In genomic region chr4:147049940-147050852, GRCh38 we compare ENCODE assay signal across 17 cellular contexts.
DNase-seq lines count a peak whose midpoint lies in the region; FAIRE-seq and TF ChIP-seq lines count a peak whose summit lies in the region.
"Had no signal": no experiment of that assay in that cellular context is flagged by ENCODE, and none has a peak within 500 bp of the region (broad histone marks: within the 10 kb centered on the region; RNA-seq: fewer than 3 reads in every experiment).

No MANE protein-coding gene starts in this region.

- no peak overlapping the region for H3K9ac ChIP-seq in neural progenitor cell
- H3K9ac ChIP-seq: BLaER1 had no signal

- H3K9me3 ChIP-seq in SJCRH30 (replicated peaks) (no peaks in the 10 kb centered on the region), neural progenitor cell (ENCODE audit: low read depth) (peaks cover 4% of the 10 kb centered on the region)
- H3K9me3 ChIP-seq: BLaER1 had no signal

- no peaks in the 10 kb centered on the region; the same call in 1 of the 2 replicates for H3K4me1 ChIP-seq in SJCRH30
- peaks cover 4% of the 10 kb centered on the region for H3K4me1 ChIP-seq in neural progenitor cell
- H3K4me1 ChIP-seq: BLaER1 had no signal

- DNase-seq in SJCRH30 (peak; percentile 8 to 32), fibroblast of pulmonary artery (ENCODE audit: low read depth) (peak; percentile 73), neural progenitor cell (ENCODE audit: low spot score) (no peak), NCI-H774 (lab: John Stamatoyannopoulos, UW) (no peak), NCI-H2171 treated with DMSO at 0.1 percent for 48 hours (lab: John Stamatoyannopoulos, UW) (no peak), H54 (ENCODE audit: insufficient read length, low spot score) (no peak)
- no peak for DNase-seq in activated effector memory CD4-positive, alpha-beta T cell treated with anti-CD3 and anti-CD28 coated beads, Interleukin-2, amount 50 U/mL, for 16 hours
- DNase-seq: activated CD4-positive, alpha-beta T cell treated with anti-CD3 and anti-CD28 coated beads for 36 hours; activated naive CD8-positive, alpha-beta T cell treated with anti-CD3 and anti-CD28 coated beads for 36 hours; DND-41; NCI-H1930; NCI-H526 treated with DMSO at 0.1 percent for 48 hours; posterior cingulate gyrus had no signal

- H3K27me3 ChIP-seq in SJCRH30 (no peaks in the 10 kb centered on the region), neural progenitor cell (no peaks in the 10 kb centered on the region)
- H3K27me3 ChIP-seq: BLaER1 had no signal

- no peak overlapping the region for H3K4me2 ChIP-seq in neural progenitor cell
- H3K4me2 ChIP-seq: BLaER1 had no signal

- H3K27ac ChIP-seq in C4-2B = peak overlapping the region; percentile 45
- H3K27ac ChIP-seq in SJCRH30 = no peak overlapping the region
- H3K27ac ChIP-seq in neural progenitor cell = no peak overlapping the region
- H3K27ac ChIP-seq: BLaER1, coronary artery had no signal

- H4K20me1 ChIP-seq in neural progenitor cell (ENCODE audit: low read depth) = no peaks in the 10 kb centered on the region
- H4K20me1 ChIP-seq: BLaER1 had no signal

- H3K9me3 Mint-ChIP-seq in neural progenitor cell = peaks cover 5% of the 10 kb centered on the region
- H3K9me3 Mint-ChIP-seq: T-helper 2 cell treated with Interferon-gamma antibody and Interleukin-4, amounts not matched to agents 5 μg/mL and 100 μg/mL, for 36 hours had no signal

- FAIRE-seq in H54 (lab: Jason Lieb, UNC) = no peak

- TF ChIP-seq POLR2A in H54 (IDR thresholded peaks at IDR 0.05; ENCODE audit: low read depth, low read length) = no peak

- H3K4me3 ChIP-seq in SJCRH30 (peak overlapping the region; percentile 18; the same call in 1 of the 2 replicates), fibroblast of pulmonary artery (replicated peaks; ENCODE audit: low read depth, low read length) (no peak overlapping the region), neural progenitor cell (no peak overlapping the region)
- H3K4me3 ChIP-seq: BLaER1, coronary artery had no signal

- no peak overlapping the region for H3K27ac Mint-ChIP-seq in neural progenitor cell
- H3K27ac Mint-ChIP-seq: activated CD4-positive, alpha-beta T cell treated with anti-CD3 and anti-CD28 coated beads for 36 hours; activated naive CD8-positive, alpha-beta T cell treated with anti-CD3 and anti-CD28 coated beads for 36 hours; T-helper 2 cell treated with Interferon-gamma antibody and Interleukin-4, amounts not matched to agents 5 μg/mL and 100 μg/mL, for 36 hours had no signal

- H2AFZ ChIP-seq in neural progenitor cell (replicated peaks) = peak overlapping the region; percentile 76

- no peaks in the 10 kb centered on the region for H3F3A ChIP-seq in neural progenitor cell (ENCODE audit: low read depth)

- no peaks in the 10 kb centered on the region for H3K36me3 Mint-ChIP-seq in neural progenitor cell

- no peaks in the 10 kb centered on the region for H3K79me2 ChIP-seq in neural progenitor cell (ENCODE audit: low read depth)

- H3K27me3 Mint-ChIP-seq in neural progenitor cell (ENCODE audit: insufficient read depth, low read depth) = peaks cover 2% of the 10 kb centered on the region

- peaks cover 3% of the 10 kb centered on the region for H3K4me1 Mint-ChIP-seq in neural progenitor cell
- H3K4me1 Mint-ChIP-seq: activated CD4-positive, alpha-beta T cell treated with anti-CD3 and anti-CD28 coated beads for 36 hours; activated naive CD8-positive, alpha-beta T cell treated with anti-CD3 and anti-CD28 coated beads for 36 hours had no signal

- H3K36me3 ChIP-seq in SJCRH30 (no peaks in the 10 kb centered on the region), neural progenitor cell (peaks cover 5% of the 10 kb centered on the region)
- H3K36me3 ChIP-seq: BLaER1 had no signal

- no peak for TF ChIP-seq CTCF in C4-2B (conservative IDR thresholded peaks at IDR 0.05)
- TF ChIP-seq CTCF in fibroblast of pulmonary artery (IDR thresholded peaks at IDR 0.05; ENCODE audit: low read length, missing control alignments) = no peak
- no peak for TF ChIP-seq CTCF in neural progenitor cell (IDR thresholded peaks at IDR 0.05)

- H3K4me3 Mint-ChIP-seq in neural progenitor cell = no peak overlapping the region
- H3K4me3 Mint-ChIP-seq: activated CD4-positive, alpha-beta T cell treated with anti-CD3 and anti-CD28 coated beads for 36 hours; activated naive CD8-positive, alpha-beta T cell treated with anti-CD3 and anti-CD28 coated beads for 36 hours; T-helper 2 cell treated with Interferon-gamma antibody and Interleukin-4, amounts not matched to agents 5 μg/mL and 100 μg/mL, for 36 hours had no signal

Comparison
In these comparisons a context has a peak if more than half of its experiments do, and no peak if none do; other contexts are left out.
1. DNase-seq: peak in SJCRH30 (2 of 2) and fibroblast of pulmonary artery (single experiment); none in neural progenitor cell (single experiment), NCI-H774 (single experiment), activated effector memory CD4-positive, alpha-beta T cell treated with anti-CD3 and anti-CD28 coated beads, Interleukin-2, amount 50 U/mL, for 16 hours (single experiment), NCI-H2171 treated with DMSO at 0.1 percent for 48 hours (single experiment) and H54 (single experiment).